Comparison of ENCODE assay signal across 8 cellular contexts in the genomic region with DNA sequence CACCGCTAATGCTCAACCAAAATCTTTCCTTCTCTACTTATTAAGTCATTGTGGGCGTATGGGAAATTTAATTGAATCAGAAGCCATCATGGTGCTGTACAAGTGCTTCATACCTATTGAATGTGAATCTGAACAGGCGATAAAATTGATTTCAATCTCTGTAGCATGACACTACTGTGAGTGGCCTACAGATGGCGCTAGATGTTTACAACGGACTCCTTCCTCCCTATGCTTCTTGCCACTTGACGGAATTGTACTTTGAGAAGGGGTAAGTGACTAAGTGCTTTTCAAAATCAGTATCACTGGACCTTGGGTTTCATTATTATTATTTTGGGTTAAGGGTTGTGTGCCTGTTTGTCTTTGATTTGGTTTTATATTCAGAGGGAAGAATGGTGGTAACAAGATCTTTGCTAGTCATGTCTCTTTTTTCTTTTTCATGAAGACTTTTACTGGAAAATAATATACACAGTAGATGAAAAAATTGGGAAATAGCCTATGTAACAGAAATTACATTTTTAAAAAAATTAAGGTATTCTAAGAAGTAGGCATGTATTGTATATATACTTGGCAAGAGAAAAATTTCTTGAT. TPM values are rescaled to one million over a fixed set of nuclear protein-coding genes. Genes with fewer than 3 reads are reported as not detected.
DNase-seq lines count a peak whose midpoint lies in the region; ATAC-seq lines count a peak whose summit lies in the region.

No MANE protein-coding gene starts in this region.

- in situ Hi-C loops in G401 (cut with HindIII; ENCODE audit: low sequenced_read_pairs), result no loop called here

- no peak overlapping the region for H3K4me3 Mint-ChIP-seq in T-helper 17 cell

- H3K27me3 Mint-ChIP-seq in T-helper 17 cell, result peaks cover 45% of the 10 kb centered on the region

- H3K27ac Mint-ChIP-seq in T-helper 17 cell, result no peak overlapping the region

- ATAC-seq in HG02623 (IDR thresholded peaks at IDR 0.05; ENCODE audit: unreplicated experiment) (peak; percentile 48), T-helper 17 cell (peak; percentile 87), HG02840 (IDR thresholded peaks at IDR 0.05; ENCODE audit: low FRiP score, unreplicated experiment) (no peak)

- H3K9me3 ChIP-seq in T-helper 17 cell (ENCODE audit: control insufficient read depth, low read length, poor library complexity, severe bottlenecking), result no peaks in the 10 kb centered on the region

- H3K4me1 Mint-ChIP-seq in T-helper 17 cell, result peaks cover 4% of the 10 kb centered on the region

- DNase-seq in G401 (ENCODE audit: low spot score) (peak; percentile 43), NCI-H146 treated with DMSO at 0.1 percent for 48 hours (lab: John Stamatoyannopoulos, UW; ENCODE audit: unreplicated experiment) (peak; percentile 90), T-helper 17 cell (peak; percentile 27 to 54 (median 38)), amniotic stem cell (lab: John Stamatoyannopoulos, UW) (peak; percentile 15), hepatic stellate cell (ENCODE audit: low spot score) (peak; percentile 47)
- DNase-seq in stimulated activated CD4-positive, alpha-beta T cell treated with anti-CD3 and anti-CD28 coated beads, Interleukin-12 subunit alpha, Interleukin-12 subunit beta, amount 100 ng/mL, for 24 hours (ENCODE audit: low read depth in 2 of 2), result peak; percentile 29 to 56

- peaks cover 4% of the 10 kb centered on the region for H3K36me3 Mint-ChIP-seq in T-helper 17 cell (ENCODE audit: low read depth)

RNA-seq across cellular contexts. Expression of a gene that starts 35.4 kb away (rescaled TPM):
- not detected in 2 replicates for total RNA-seq in G401 (2014; rRNA removed; shearing (Covaris generic))
- 1 to 10 TPM in 1 of 2 donors, under 1 TPM in 1; 0.34 to 1.5 TPM for total RNA-seq in T-helper 17 cell

Comparison
In these comparisons a context has a peak if more than half of its experiments do, and no peak if none do; other contexts are left out.
1. DNase-seq: peak in every context shown above with its lines; median percentile 90 in NCI-H146 treated with DMSO at 0.1 percent for 48 hours; 47 in hepatic stellate cell; 43 in G401; 42 in stimulated activated CD4-positive, alpha-beta T cell treated with anti-CD3 and anti-CD28 coated beads, Interleukin-12 subunit alpha, Interleukin-12 subunit beta, amount 100 ng/mL, for 24 hours; 38 in T-helper 17 cell; 15 in amniotic stem cell.